1 cellular context compared by ENCODE assay signal in genomic region chr2:86274918-86275275, GRCh38.
TF ChIP-seq lines count a peak whose summit lies in the region.

No MANE protein-coding gene starts in this region.

TF ChIP-seq in A549, 52 proteins besides CTCF, POLR2A, EP300 and RAD21 (continued from another document):
- TF ChIP-seq HOXB5 (CRISPR knock-in tag; IDR thresholded peaks at IDR 0.05) (no peak), FOXS1 (CRISPR knock-in tag; IDR thresholded peaks at IDR 0.05) (no peak), RFX5 (IDR thresholded peaks at IDR 0.05) (no peak), ZSCAN20 (CRISPR knock-in tag; IDR thresholded peaks at IDR 0.05) (no peak), USF2 (IDR thresholded peaks at IDR 0.05) (no peak), PBX3 (IDR thresholded peaks at IDR 0.05) (no peak), HOXA7 (CRISPR knock-in tag; IDR thresholded peaks at IDR 0.05) (no peak), ZFP36 (IDR thresholded peaks at IDR 0.05; ENCODE audit: borderline replicate concordance, partially characterized antibody) (no peak), RARB (CRISPR knock-in tag; IDR thresholded peaks at IDR 0.05) (no peak), MAX (IDR thresholded peaks at IDR 0.05) (no peak), POLR2AphosphoS2 (conservative IDR thresholded peaks at IDR 0.05; ENCODE audit: low read length) (no peak)
